In genomic region chr1:26340047-26340481, GRCh38 we compare ENCODE assay signal across 19 cellular contexts. TPM values are rescaled to one million over a fixed set of nuclear protein-coding genes. Genes with fewer than 3 reads are reported as not detected.
DNase-seq lines count a peak whose midpoint lies in the region; ATAC-seq and TF ChIP-seq lines count a peak whose summit lies in the region.
"Had no signal": no experiment of that assay in that cellular context is flagged by ENCODE, and none has a peak within 500 bp of the region (broad histone marks: within the 10 kb centered on the region; RNA-seq: fewer than 3 reads in every experiment).

No MANE protein-coding gene starts in this region.

- H3K4me3 Mint-ChIP-seq in progenitor cell of endocrine pancreas (ENCODE audit: low read depth), result no peak overlapping the region
- no peak overlapping the region for H3K4me3 Mint-ChIP-seq in stimulated activated naive B cell treated with anti-CD40 and anti-IgM and Interleukin-4, amounts not matched to agents 10 μg/mL and 1 μg/mL and 100 μg/mL, for 72 hours
- no peak overlapping the region for H3K4me3 Mint-ChIP-seq in activated T-helper 17 cell treated with anti-CD3 and anti-CD28 coated beads, Interleukin-2, amount 50 U/mL, for 72 hours
- H3K4me3 Mint-ChIP-seq: B cell, CD14-positive monocyte had no signal

- H3K27ac ChIP-seq in RWPE1, result peak overlapping the region; percentile 52; the same call in 1 of the 2 replicates
- H3K27ac ChIP-seq: A549 had no signal

- peak overlapping the region; percentile 65 for H3K27ac Mint-ChIP-seq in progenitor cell of endocrine pancreas
- no peak overlapping the region for H3K27ac Mint-ChIP-seq in stimulated activated naive B cell treated with anti-CD40 and anti-IgM and Interleukin-4, amounts not matched to agents 10 μg/mL and 1 μg/mL and 100 μg/mL, for 72 hours
- no peak overlapping the region for H3K27ac Mint-ChIP-seq in activated T-helper 17 cell treated with anti-CD3 and anti-CD28 coated beads, Interleukin-2, amount 50 U/mL, for 72 hours
- H3K27ac Mint-ChIP-seq: B cell, CD14-positive monocyte had no signal

- H3K27me3 Mint-ChIP-seq in progenitor cell of endocrine pancreas, result peaks cover 11% of the 10 kb centered on the region
- peaks cover 11 to 15% of the 10 kb centered on the region in 2 donors for H3K27me3 Mint-ChIP-seq in stimulated activated naive B cell treated with anti-CD40 and anti-IgM and Interleukin-4, amounts not matched to agents 10 μg/mL and 1 μg/mL and 100 μg/mL, for 72 hours
- H3K27me3 Mint-ChIP-seq in activated T-helper 17 cell treated with anti-CD3 and anti-CD28 coated beads, Interleukin-2, amount 50 U/mL, for 72 hours, result no peaks in the 10 kb centered on the region
- H3K27me3 Mint-ChIP-seq: B cell had no signal

- DNase-seq in ELR (ENCODE audit: low read depth) (peak; percentile 41), RWPE1 (ENCODE audit: low spot score) (no peak), epithelial cell of esophagus (ENCODE audit: low read depth) (peak; percentile 80), progenitor cell of endocrine pancreas (ENCODE audit: low spot score, unreplicated experiment) (no peak), NCI-H1417 (lab: John Stamatoyannopoulos, UW) (no peak)
- DNase-seq in stimulated activated naive B cell treated with anti-CD40 and anti-IgM and Interleukin-4, amounts not matched to agents 10 μg/mL and 1 μg/mL and 100 μg/mL, for 72 hours, result no peak
- DNase-seq: GF-D8, IMR-90, NCI-H187, NCI-H446 treated with DMSO at 0.1 percent for 48 hours, NCI-H526 treated with DMSO at 0.1 percent for 48 hours, OCI-M1, Right ventricle myocardium superior had no signal

- no peaks in the 10 kb centered on the region for H3K36me3 Mint-ChIP-seq in progenitor cell of endocrine pancreas (ENCODE audit: insufficient read depth)
- H3K36me3 Mint-ChIP-seq in stimulated activated naive B cell treated with anti-CD40 and anti-IgM and Interleukin-4, amounts not matched to agents 10 μg/mL and 1 μg/mL and 100 μg/mL, for 72 hours, result no peaks in the 10 kb centered on the region
- H3K36me3 Mint-ChIP-seq in activated T-helper 17 cell treated with anti-CD3 and anti-CD28 coated beads, Interleukin-2, amount 50 U/mL, for 72 hours (ENCODE audit: low read depth), result no peaks in the 10 kb centered on the region
- H3K36me3 Mint-ChIP-seq: CD14-positive monocyte had no signal

- POLR2A ChIA-PET in RWPE1 (lab: Yijun Ruan, JAX; ENCODE audit: low non-redundant PET), result no interaction called here

- H3K4me3 ChIP-seq in epithelial cell of esophagus (ENCODE audit: low read length), result no peak overlapping the region
- H3K4me3 ChIP-seq: A549 had no signal

- H3K9me3 Mint-ChIP-seq in progenitor cell of endocrine pancreas (ENCODE audit: low read depth), result no peaks in the 10 kb centered on the region
- H3K9me3 Mint-ChIP-seq in stimulated activated naive B cell treated with anti-CD40 and anti-IgM and Interleukin-4, amounts not matched to agents 10 μg/mL and 1 μg/mL and 100 μg/mL, for 72 hours, result no peaks in the 10 kb centered on the region
- no peaks in the 10 kb centered on the region for H3K9me3 Mint-ChIP-seq in activated T-helper 17 cell treated with anti-CD3 and anti-CD28 coated beads, Interleukin-2, amount 50 U/mL, for 72 hours

- CTCF ChIA-PET in RWPE1 (lab: Yijun Ruan, JAX), result interaction anchor here (1.1 kb wide), 1 partner anchor 53 kb away, joined by 3 read pairs; no protein-coding TSS in a partner anchor

- H3K4me1 Mint-ChIP-seq in progenitor cell of endocrine pancreas (ENCODE audit: low read depth), result peaks cover 3% of the 10 kb centered on the region
- H3K4me1 Mint-ChIP-seq in stimulated activated naive B cell treated with anti-CD40 and anti-IgM and Interleukin-4, amounts not matched to agents 10 μg/mL and 1 μg/mL and 100 μg/mL, for 72 hours, result peaks cover 6 to 11% of the 10 kb centered on the region in 2 donors
- no peaks in the 10 kb centered on the region for H3K4me1 Mint-ChIP-seq in activated T-helper 17 cell treated with anti-CD3 and anti-CD28 coated beads, Interleukin-2, amount 50 U/mL, for 72 hours

- TF ChIP-seq CTCF in RWPE1 (conservative IDR thresholded peaks at IDR 0.05; ENCODE audit: low read depth) (no peak), epithelial cell of esophagus (IDR thresholded peaks at IDR 0.05; ENCODE audit: insufficient read depth, low read depth, low read length, missing control alignments) (no peak), progenitor cell of endocrine pancreas (IDR thresholded peaks at IDR 0.05; ENCODE audit: unreplicated experiment) (no peak)

- no peak for ATAC-seq in stimulated activated naive B cell treated with anti-CD40 and anti-IgM and Interleukin-4, amounts not matched to agents 10 μg/mL and 1 μg/mL and 100 μg/mL, for 72 hours (replicated peaks)
- no peak for ATAC-seq in activated T-helper 17 cell treated with anti-CD3 and anti-CD28 coated beads, Interleukin-2, amount 50 U/mL, for 72 hours (replicated peaks)
- ATAC-seq: A549 had no signal

RNA-seq across cellular contexts. Expression of gene CRYBG2, which starts 13.9 kb away (rescaled TPM):
- 13.8 and 19.3 TPM in 2 replicates for total RNA-seq in progenitor cell of endocrine pancreas
- 10 to 100 TPM in 1 of 2 donors, under 1 TPM in 1; 0.37 to 13.6 TPM for total RNA-seq in activated T-helper 17 cell treated with anti-CD3 and anti-CD28 coated beads, Interleukin-2, amount 50 U/mL, for 72 hours
- total RNA-seq: IMR-90, Right ventricle myocardium superior had no signal

RNA-seq across cellular contexts. Expression of gene CD52, which starts 22.3 kb away (rescaled TPM):
- total RNA-seq in progenitor cell of endocrine pancreas, result 0.89 and 1.8 TPM in 2 replicates
- total RNA-seq in activated T-helper 17 cell treated with anti-CD3 and anti-CD28 coated beads, Interleukin-2, amount 50 U/mL, for 72 hours, result 100 to 1,000 TPM; 218 to 542 TPM
- total RNA-seq: Daoy, IMR-90 had no signal

RNA-seq across cellular contexts. Expression of gene ZNF683, which starts 32.5 kb away (rescaled TPM):
- total RNA-seq in progenitor cell of endocrine pancreas, result not detected in 2 replicates
- total RNA-seq in activated T-helper 17 cell treated with anti-CD3 and anti-CD28 coated beads, Interleukin-2, amount 50 U/mL, for 72 hours, result not detected
- total RNA-seq: Daoy, H1, IMR-90, Right ventricle myocardium superior had no signal

RNA-seq across cellular contexts. Expression of gene UBXN11, which starts 33.6 kb away (rescaled TPM):
- total RNA-seq in progenitor cell of endocrine pancreas, result 47.8 and 48.9 TPM in 2 replicates
- total RNA-seq in activated T-helper 17 cell treated with anti-CD3 and anti-CD28 coated beads, Interleukin-2, amount 50 U/mL, for 72 hours, result 10 to 100 TPM; 17.9 to 23.2 TPM

Comparison
In these comparisons a context has a peak if more than half of its experiments do, and no peak if none do; other contexts are left out.
1. DNase-seq: peak in ELR (single experiment) and epithelial cell of esophagus (single experiment); none in RWPE1 (single experiment), progenitor cell of endocrine pancreas (single experiment), stimulated activated naive B cell treated with anti-CD40 and anti-IgM and Interleukin-4, amounts not matched to agents 10 μg/mL and 1 μg/mL and 100 μg/mL, for 72 hours (single experiment) and NCI-H1417 (0 of 3).
2. RNA of gene CD52, which starts 22.3 kb away (total RNA-seq): 218 to 542 TPM in activated T-helper 17 cell treated with anti-CD3 and anti-CD28 coated beads, Interleukin-2, amount 50 U/mL, for 72 hours; 0.89 to 1.8 TPM in progenitor cell of endocrine pancreas; every median in the first group is over 10 times any median in the second.